Comparison of ENCODE assay signal across 1 cellular context in the genomic region with DNA sequence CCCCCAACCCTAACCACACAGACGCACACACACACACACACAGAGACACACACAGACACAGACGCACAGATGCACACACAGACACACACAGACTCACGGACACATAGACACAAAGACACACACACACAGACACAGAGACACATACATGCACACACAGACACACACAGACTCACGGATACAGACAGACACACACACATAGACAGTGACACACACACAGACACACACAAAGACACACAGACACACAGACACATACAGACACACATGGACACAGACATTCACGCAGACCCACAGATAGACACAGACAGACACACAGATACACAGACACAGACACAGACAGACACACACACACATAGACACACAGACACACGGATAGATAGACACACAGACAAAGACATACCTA.
TF ChIP-seq lines count a peak whose summit lies in the region.

No MANE protein-coding gene starts in this region.

TF ChIP-seq in H1, 55 proteins besides CTCF, POLR2A, EP300 and RAD21:
- no peak for TF ChIP-seq CREB1 (IDR thresholded peaks at IDR 0.05)
- no peak for TF ChIP-seq EGR1 (IDR thresholded peaks at IDR 0.05; ENCODE audit: borderline replicate concordance, low read depth, low read length)
- no peak for TF ChIP-seq RBBP5 (IDR thresholded peaks at IDR 0.05; ENCODE audit: borderline replicate concordance, low read depth, low read length)
- no peak for TF ChIP-seq BCL11A (IDR thresholded peaks at IDR 0.05; ENCODE audit: low read depth in 2 of 2, low read length in 2 of 2)
- TF ChIP-seq SP1 (IDR thresholded peaks at IDR 0.05; ENCODE audit: low read depth, low read length): no peak
- no peak for TF ChIP-seq CTBP2 (IDR thresholded peaks at IDR 0.05; ENCODE audit: borderline replicate concordance, insufficient read depth, insufficient read length, low read length)
- no peak for TF ChIP-seq FOSL1 (IDR thresholded peaks at IDR 0.05; ENCODE audit: insufficient read depth, low read depth, low read length)
- no peak for TF ChIP-seq HDAC2 (IDR thresholded peaks at IDR 0.05; ENCODE audit: borderline replicate concordance in 1 of 2, low read depth in 2 of 2, low read length in 2 of 2)
TF ChIP-seq in H1: peak in this region for 0.
